Comparison of ENCODE assay signal across 20 cellular contexts in genomic region chr2:133053541-133053940, GRCh38.
"Had no signal": no experiment of that assay in that cellular context is flagged by ENCODE, and none has a peak within 500 bp of the region (broad histone marks: within the 10 kb centered on the region; RNA-seq: fewer than 3 reads in every experiment).

No MANE protein-coding gene starts in this region.

- H2AFZ ChIP-seq: parathyroid adenoma had no signal

- ATAC-seq: natural killer cell treated with Interleukin-12 subunit alpha and Interleukin-12 subunit beta and Interleukin-15 and Interleukin-18, amount 100 ng/mL, for 72 hours; right lobe of liver; stimulated activated naive CD8-positive, alpha-beta T cell treated with anti-CD3 and anti-CD28 coated beads, Interleukin-15, amount 100 ng/mL, for 72 hours had no signal

- H3K27ac Mint-ChIP-seq: natural killer cell treated with Interleukin-12 subunit alpha and Interleukin-12 subunit beta and Interleukin-15 and Interleukin-18, amount 100 ng/mL, for 72 hours; stimulated activated memory B cell treated with anti-CD40 and anti-IgM and Interleukin-4, amounts not matched to agents 10 μg/mL and 1 μg/mL and 100 μg/mL, for 72 hours; stimulated activated naive CD8-positive, alpha-beta T cell treated with anti-CD3 and anti-CD28 coated beads, Interleukin-15, amount 100 ng/mL, for 72 hours had no signal

- H3K4me1 Mint-ChIP-seq: stimulated activated memory B cell treated with anti-CD40 and anti-IgM and Interleukin-4, amounts not matched to agents 10 μg/mL and 1 μg/mL and 100 μg/mL, for 72 hours; stimulated activated naive CD8-positive, alpha-beta T cell treated with anti-CD3 and anti-CD28 coated beads, Interleukin-15, amount 100 ng/mL, for 72 hours had no signal

- H3K27me3 ChIP-seq: esophagus muscularis mucosa, gastroesophageal sphincter, right lobe of liver, spleen, testis, tibial nerve, upper lobe of right lung, vagina had no signal

- H3K79me2 ChIP-seq: parathyroid adenoma had no signal

- H3K9me3 ChIP-seq: esophagus muscularis mucosa, gastroesophageal sphincter, prostate gland, right lobe of liver, spleen, testis, tibial nerve, upper lobe of right lung, vagina had no signal

- H3K36me3 ChIP-seq: esophagus muscularis mucosa, gastroesophageal sphincter, prostate gland, right lobe of liver, spleen, tibial nerve, upper lobe of right lung, vagina had no signal

- H3K4me3 Mint-ChIP-seq: natural killer cell treated with Interleukin-12 subunit alpha and Interleukin-12 subunit beta and Interleukin-15 and Interleukin-18, amount 100 ng/mL, for 72 hours; stimulated activated memory B cell treated with anti-CD40 and anti-IgM and Interleukin-4, amounts not matched to agents 10 μg/mL and 1 μg/mL and 100 μg/mL, for 72 hours; stimulated activated naive CD8-positive, alpha-beta T cell treated with anti-CD3 and anti-CD28 coated beads, Interleukin-15, amount 100 ng/mL, for 72 hours had no signal

- H3K36me3 Mint-ChIP-seq: natural killer cell treated with Interleukin-12 subunit alpha and Interleukin-12 subunit beta and Interleukin-15 and Interleukin-18, amount 100 ng/mL, for 72 hours; stimulated activated memory B cell treated with anti-CD40 and anti-IgM and Interleukin-4, amounts not matched to agents 10 μg/mL and 1 μg/mL and 100 μg/mL, for 72 hours had no signal

- H3K4me3 ChIP-seq: esophagus muscularis mucosa, gastroesophageal sphincter, prostate gland, right lobe of liver, spleen, testis, tibial nerve, upper lobe of right lung, vagina had no signal

- H3K27me3 Mint-ChIP-seq: natural killer cell treated with Interleukin-12 subunit alpha and Interleukin-12 subunit beta and Interleukin-15 and Interleukin-18, amount 100 ng/mL, for 72 hours; stimulated activated memory B cell treated with anti-CD40 and anti-IgM and Interleukin-4, amounts not matched to agents 10 μg/mL and 1 μg/mL and 100 μg/mL, for 72 hours; stimulated activated naive CD8-positive, alpha-beta T cell treated with anti-CD3 and anti-CD28 coated beads, Interleukin-15, amount 100 ng/mL, for 72 hours had no signal

- DNase-seq: effector memory CD4-positive, alpha-beta T cell; glutamatergic neuron; occipital lobe; right lobe of liver; spleen; stimulated activated CD4-positive, alpha-beta T cell treated with anti-CD3 and anti-CD28 coated beads, Interleukin-15, amount 100 ng/mL, for 24 hours; stimulated activated CD4-positive, alpha-beta T cell treated with anti-CD3 and anti-CD28 coated beads, Interleukin-1b, Interleukin-23, amount 100 ng/mL, for 48 hours; stimulated activated CD4-positive, alpha-beta T cell treated with anti-CD3 and anti-CD28 coated beads, Interleukin-4, amount 100 ng/mL, for 24 hours; stimulated activated naive CD8-positive, alpha-beta T cell treated with anti-CD3 and anti-CD28 coated beads, Interleukin-15, amount 100 ng/mL, for 72 hours; testis; upper lobe of right lung had no signal

- H3K9me3 Mint-ChIP-seq: stimulated activated memory B cell treated with anti-CD40 and anti-IgM and Interleukin-4, amounts not matched to agents 10 μg/mL and 1 μg/mL and 100 μg/mL, for 72 hours had no signal

- H3K9ac ChIP-seq: parathyroid adenoma had no signal

- H3K4me1 ChIP-seq: parathyroid adenoma, prostate gland, right lobe of liver, spleen, testis, tibial nerve, upper lobe of right lung, vagina had no signal

- H3K27ac ChIP-seq: epithelial cell of prostate, esophagus muscularis mucosa, gastroesophageal sphincter, parathyroid adenoma, prostate gland, right lobe of liver, spleen, testis, tibial nerve, vagina had no signal
